Comparison of ENCODE assay signal across 1 cellular context in the genomic region with DNA sequence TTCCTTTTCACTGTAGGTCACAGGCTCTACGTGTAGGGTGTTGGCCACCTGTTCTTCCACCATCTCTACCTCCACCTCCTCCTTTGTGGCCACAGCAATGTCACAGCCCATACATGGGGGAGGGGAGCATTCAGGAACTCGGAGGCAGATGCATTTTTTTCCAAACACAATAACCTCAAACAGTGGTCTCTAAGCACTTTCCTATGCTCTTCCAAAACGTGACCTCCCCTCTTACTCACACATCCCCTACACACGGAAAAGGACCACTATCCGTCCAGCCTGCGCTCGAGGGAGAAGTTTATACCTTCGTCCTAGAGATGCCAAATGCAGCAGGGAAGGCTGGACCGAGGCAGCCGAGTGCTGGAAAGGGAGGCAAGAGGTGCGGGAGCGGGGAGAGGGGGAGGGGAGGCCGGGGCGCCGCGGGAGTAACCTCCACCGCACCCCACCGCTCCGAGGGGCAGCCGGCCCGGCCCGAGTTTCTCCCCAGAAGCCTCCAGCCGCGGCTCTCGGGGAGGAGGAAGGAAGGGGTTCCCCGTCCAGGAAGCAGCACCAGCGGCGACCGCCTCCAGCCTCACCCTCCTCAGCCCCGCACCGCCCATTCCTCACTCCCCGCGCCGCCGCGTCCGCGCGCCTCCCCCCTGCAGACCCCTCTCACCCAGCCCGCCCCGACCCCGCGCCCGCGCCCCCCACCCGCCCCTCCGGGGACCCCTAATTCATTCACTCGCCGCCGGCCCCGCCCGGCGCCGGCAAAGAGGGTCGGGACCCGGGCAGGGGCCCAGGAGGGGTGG.
A peak's percentile ranks its signal among the peaks of the same experiment; 100 is the strongest.
TF ChIP-seq lines count a peak whose summit lies in the region.

No MANE protein-coding gene starts in this region.

TF ChIP-seq in SK-N-SH, 30 proteins besides CTCF, POLR2A, EP300 and RAD21 (continued from another document):
- TF ChIP-seq, protein P1, sequence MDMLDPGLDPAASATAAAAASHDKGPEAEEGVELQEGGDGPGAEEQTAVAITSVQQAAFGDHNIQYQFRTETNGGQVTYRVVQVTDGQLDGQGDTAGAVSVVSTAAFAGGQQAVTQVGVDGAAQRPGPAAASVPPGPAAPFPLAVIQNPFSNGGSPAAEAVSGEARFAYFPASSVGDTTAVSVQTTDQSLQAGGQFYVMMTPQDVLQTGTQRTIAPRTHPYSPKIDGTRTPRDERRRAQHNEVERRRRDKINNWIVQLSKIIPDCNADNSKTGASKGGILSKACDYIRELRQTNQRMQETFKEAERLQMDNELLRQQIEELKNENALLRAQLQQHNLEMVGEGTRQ (IDR thresholded peaks at IDR 0.05; ENCODE audit: borderline replicate concordance, low read depth, low read length) = no peak
- TF ChIP-seq MXI1 (IDR thresholded peaks at IDR 0.05; ENCODE audit: low read depth, low read length) (peak; percentile 22; the same call in 1 of the 2 replicates), FOXJ3 (CRISPR knock-in tag; IDR thresholded peaks at IDR 0.05) (no peak), TAF1 (IDR thresholded peaks at IDR 0.05; ENCODE audit: borderline replicate concordance, low read depth, low read length) (0 out of 2 replicates have a peak, but pooled peaks have one; percentile 12)
- TF ChIP-seq, protein P2, sequence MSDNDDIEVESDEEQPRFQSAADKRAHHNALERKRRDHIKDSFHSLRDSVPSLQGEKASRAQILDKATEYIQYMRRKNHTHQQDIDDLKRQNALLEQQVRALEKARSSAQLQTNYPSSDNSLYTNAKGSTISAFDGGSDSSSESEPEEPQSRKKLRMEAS (IDR thresholded peaks at IDR 0.05; ENCODE audit: low read depth) = no peak
